ENCODE assay signal across 10 cellular contexts in the genomic region with DNA sequence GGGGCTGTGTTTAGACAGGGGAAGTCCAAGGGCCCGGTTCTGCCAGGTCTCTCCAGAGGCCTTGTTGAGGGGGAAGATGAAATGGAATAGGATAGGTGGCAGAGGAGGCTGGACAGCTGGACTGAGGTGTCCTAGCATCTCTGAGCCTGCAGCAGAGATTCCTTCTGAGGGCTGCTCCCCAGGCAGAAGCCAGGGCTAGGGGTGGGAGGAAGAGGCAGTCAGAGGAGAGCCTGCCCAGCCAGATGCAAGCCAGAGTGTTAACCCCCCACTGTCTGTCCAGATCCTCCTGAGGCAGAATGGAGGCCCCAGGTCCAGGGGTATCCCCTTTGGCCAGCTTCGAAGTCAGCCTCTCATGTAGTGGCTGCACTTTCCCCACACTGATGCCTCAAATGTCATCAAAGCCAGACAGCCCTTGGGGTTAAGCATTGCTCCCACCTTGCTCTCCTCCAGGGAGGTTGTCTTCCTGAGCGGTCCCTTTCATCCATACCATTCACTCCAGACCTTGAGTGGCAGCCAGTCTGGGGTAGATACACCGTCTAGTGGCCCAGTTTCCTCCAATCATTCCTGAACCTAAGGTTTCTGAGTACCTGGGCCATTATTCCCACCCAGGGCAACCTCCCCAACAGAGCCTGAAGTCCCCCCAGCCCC. TPM values are rescaled to one million over a fixed set of nuclear protein-coding genes. Genes with fewer than 3 reads are reported as not detected.
A peak's percentile ranks its signal among the peaks of the same experiment; 100 is the strongest.
DNase-seq lines count a peak whose midpoint lies in the region; ATAC-seq and TF ChIP-seq lines count a peak whose summit lies in the region.
"Had no signal": no experiment of that assay in that cellular context is flagged by ENCODE, and none has a peak within 500 bp of the region (broad histone marks: within the 10 kb centered on the region; RNA-seq: fewer than 3 reads in every experiment).

No MANE protein-coding gene starts in this region.

- ATAC-seq in activated naive CD8-positive, alpha-beta T cell treated with anti-CD3 and anti-CD28 coated beads, Interleukin-2, amount 50 U/mL, for 24 hours: no peak
- ATAC-seq in stimulated activated effector memory CD8-positive, alpha-beta T cell treated with anti-CD3 and anti-CD28 coated beads, Interleukin-12 subunit alpha, Interleukin-12 subunit beta, amount 100 ng/mL, for 72 hours: no peak

- H3K4me3 Mint-ChIP-seq in activated naive CD8-positive, alpha-beta T cell treated with anti-CD3 and anti-CD28 coated beads, Interleukin-2, amount 50 U/mL, for 24 hours: peak overlapping the region; percentile 86
- peak overlapping the region; percentile 92 for H3K4me3 Mint-ChIP-seq in stimulated activated effector memory CD8-positive, alpha-beta T cell treated with anti-CD3 and anti-CD28 coated beads, Interleukin-12 subunit alpha, Interleukin-12 subunit beta, amount 100 ng/mL, for 72 hours
- no peak overlapping the region for H3K4me3 Mint-ChIP-seq in glutamatergic neuron (ENCODE audit: unreplicated experiment)

- no peaks in the 10 kb centered on the region for H4K20me1 ChIP-seq in GM23248 (ENCODE audit: insufficient read depth)

- no peaks in the 10 kb centered on the region for H3K9me2 ChIP-seq in GM23248 (ENCODE audit: insufficient read depth)

- no peak for TF ChIP-seq CTCF in kidney epithelial cell (IDR thresholded peaks at IDR 0.05; ENCODE audit: insufficient read depth, low read length, poor library complexity, severe bottlenecking)
- TF ChIP-seq CTCF in glutamatergic neuron (IDR thresholded peaks at IDR 0.05; ENCODE audit: partially characterized antibody, unreplicated experiment): no peak

- peaks cover 60% of the 10 kb centered on the region for H3K79me2 ChIP-seq in GM23248 (ENCODE audit: insufficient read depth)

- peaks cover 24% of the 10 kb centered on the region; the same call in 1 of the 2 replicates for H3F3A ChIP-seq in GM23248 (ENCODE audit: insufficient read depth)

- 11 to 17% methylated on average over 3 to 4 of the region's 4 CpGs for WGBS in GM23248 (ENCODE audit: low coverage in 1 of 2, low lambda C conversion rate in 2 of 2, missing lambda C conversion rate in 2 of 2), 2 experiments

- no peaks in the 10 kb centered on the region for H3K9me3 Mint-ChIP-seq in activated naive CD8-positive, alpha-beta T cell treated with anti-CD3 and anti-CD28 coated beads, Interleukin-2, amount 50 U/mL, for 24 hours
- H3K9me3 Mint-ChIP-seq in stimulated activated effector memory CD8-positive, alpha-beta T cell treated with anti-CD3 and anti-CD28 coated beads, Interleukin-12 subunit alpha, Interleukin-12 subunit beta, amount 100 ng/mL, for 72 hours: no peaks in the 10 kb centered on the region
- peaks cover 5% of the 10 kb centered on the region for H3K9me3 Mint-ChIP-seq in glutamatergic neuron (ENCODE audit: unreplicated experiment)

- peaks cover 7% of the 10 kb centered on the region for H3K36me3 ChIP-seq in GM23248 (ENCODE audit: low read depth)
- peaks cover under 1% of the 10 kb centered on the region for H3K36me3 ChIP-seq in kidney epithelial cell (ENCODE audit: control insufficient read depth, insufficient read depth, low read length)

- H3K4me2 ChIP-seq in GM23248 (ENCODE audit: unreplicated experiment): peak overlapping the region; percentile 95

- DNase-seq in GM23248 (peak; percentile 69), kidney epithelial cell (ENCODE audit: low read depth) (no peak), glutamatergic neuron (no peak), NCI-H1105 treated with DMSO at 0.1 percent for 48 hours (lab: John Stamatoyannopoulos, UW) (no peak), NCI-H1417 treated with DMSO at 0.1 percent for 48 hours (lab: John Stamatoyannopoulos, UW) (no peak), AML-193 (lab: John Stamatoyannopoulos, UW) (no peak)
- no peak for DNase-seq in activated naive CD8-positive, alpha-beta T cell treated with anti-CD3 and anti-CD28 coated beads, Interleukin-2, amount 50 U/mL, for 24 hours
- DNase-seq in stimulated activated effector memory CD8-positive, alpha-beta T cell treated with anti-CD3 and anti-CD28 coated beads, Interleukin-12 subunit alpha, Interleukin-12 subunit beta, amount 100 ng/mL, for 72 hours (ENCODE audit: low spot score in 2 of 2): no peak
- DNase-seq: activated CD8-positive, alpha-beta memory T cell treated with anti-CD3 and anti-CD28 coated beads, Interleukin-2, amount 50 U/mL, for 4 hours; NCI-H1694 treated with DMSO at 0.1 percent for 48 hours had no signal

- H3K27ac ChIP-seq in GM23248: peak overlapping the region; percentile 75

- in situ Hi-C loops in GM23248 (cut with MboI): no loop called here

- peaks cover 49% of the 10 kb centered on the region for H3K4me1 Mint-ChIP-seq in activated naive CD8-positive, alpha-beta T cell treated with anti-CD3 and anti-CD28 coated beads, Interleukin-2, amount 50 U/mL, for 24 hours
- peaks cover 84% of the 10 kb centered on the region for H3K4me1 Mint-ChIP-seq in stimulated activated effector memory CD8-positive, alpha-beta T cell treated with anti-CD3 and anti-CD28 coated beads, Interleukin-12 subunit alpha, Interleukin-12 subunit beta, amount 100 ng/mL, for 72 hours
- peaks cover 10% of the 10 kb centered on the region for H3K4me1 Mint-ChIP-seq in glutamatergic neuron (ENCODE audit: low read depth, unreplicated experiment)

- peak overlapping the region; percentile 91 for H3K27ac Mint-ChIP-seq in activated naive CD8-positive, alpha-beta T cell treated with anti-CD3 and anti-CD28 coated beads, Interleukin-2, amount 50 U/mL, for 24 hours
- H3K27ac Mint-ChIP-seq in stimulated activated effector memory CD8-positive, alpha-beta T cell treated with anti-CD3 and anti-CD28 coated beads, Interleukin-12 subunit alpha, Interleukin-12 subunit beta, amount 100 ng/mL, for 72 hours: peak overlapping the region; percentile 91
- no peak overlapping the region for H3K27ac Mint-ChIP-seq in glutamatergic neuron (ENCODE audit: unreplicated experiment)

- H3K27me3 ChIP-seq in GM23248 (replicated peaks; ENCODE audit: insufficient read depth) (no peaks in the 10 kb centered on the region), kidney epithelial cell (ENCODE audit: control insufficient read depth, insufficient read depth, low read length) (no peaks in the 10 kb centered on the region)

- peak overlapping the region; percentile 92 for H3K4me3 ChIP-seq in GM23248
- H3K4me3 ChIP-seq in kidney epithelial cell (ENCODE audit: low read depth, low read length): peak overlapping the region; percentile 73

- H3K9ac ChIP-seq in GM23248: peak overlapping the region; percentile 89

- no peaks in the 10 kb centered on the region for H3K9me3 ChIP-seq in GM23248 (ENCODE audit: low read depth)

- H2AFZ ChIP-seq in GM23248: no peak overlapping the region

- peaks cover 31% of the 10 kb centered on the region for H3K4me1 ChIP-seq in GM23248 (ENCODE audit: insufficient read depth)

- peaks cover 32% of the 10 kb centered on the region for H3K36me3 Mint-ChIP-seq in activated naive CD8-positive, alpha-beta T cell treated with anti-CD3 and anti-CD28 coated beads, Interleukin-2, amount 50 U/mL, for 24 hours (ENCODE audit: low read depth)
- H3K36me3 Mint-ChIP-seq in stimulated activated effector memory CD8-positive, alpha-beta T cell treated with anti-CD3 and anti-CD28 coated beads, Interleukin-12 subunit alpha, Interleukin-12 subunit beta, amount 100 ng/mL, for 72 hours: peaks cover 74% of the 10 kb centered on the region
- peaks cover 5% of the 10 kb centered on the region for H3K36me3 Mint-ChIP-seq in glutamatergic neuron (ENCODE audit: unreplicated experiment)

- peaks cover 7% of the 10 kb centered on the region for H3K27me3 Mint-ChIP-seq in activated naive CD8-positive, alpha-beta T cell treated with anti-CD3 and anti-CD28 coated beads, Interleukin-2, amount 50 U/mL, for 24 hours
- H3K27me3 Mint-ChIP-seq in glutamatergic neuron (ENCODE audit: unreplicated experiment): peaks cover 18% of the 10 kb centered on the region

RNA-seq across cellular contexts. Expression of a gene that starts 1.7 kb away (rescaled TPM):
- total RNA-seq in GM23248 (2014; rRNA removed; shearing (Covaris generic)): 60.0 and 87.0 TPM in 2 replicates
- 65.3 and 67.9 TPM in 2 replicates for polyA plus RNA-seq in GM23248 (2016; fragmentation: Nextera tagmentation; extraction: Ambion mirVana)
- total RNA-seq in kidney epithelial cell (53.4 and 78.5 TPM in 2 replicates), glutamatergic neuron (ENCODE audit: unreplicated experiment) (0.59 TPM)

Comparison
In these comparisons a context has a peak if more than half of its experiments do, and no peak if none do; other contexts are left out.
1. RNA of a gene that starts 1.7 kb away (total RNA-seq): 60.0 to 87.0 TPM in GM23248 and 53.4 to 78.5 TPM in kidney epithelial cell; 0.59 TPM in glutamatergic neuron (single experiment); every median in the first group is over 10 times any median in the second.